ENCODE assay signal across 21 cellular contexts in the genomic region with DNA sequence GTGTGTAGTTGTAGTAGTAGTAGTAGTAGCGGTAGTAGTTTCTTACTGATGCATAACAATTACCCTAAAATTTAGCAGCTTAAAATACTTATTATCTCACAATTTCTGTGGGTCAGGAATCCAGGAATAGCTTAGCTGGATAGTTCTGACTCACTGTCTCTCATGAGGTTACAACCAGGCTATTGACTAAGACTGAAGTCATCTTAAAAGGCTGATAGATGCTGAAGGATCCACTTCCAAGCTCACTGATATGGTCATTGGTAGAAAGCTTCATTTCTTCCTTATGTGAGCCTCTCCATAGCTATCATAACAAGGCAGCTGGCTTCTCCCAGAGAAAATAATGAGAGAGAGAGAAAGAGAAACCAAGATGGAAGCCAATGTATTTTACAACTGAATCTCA.
DNase-seq lines count a peak whose midpoint lies in the region; ATAC-seq, FAIRE-seq and TF ChIP-seq lines count a peak whose summit lies in the region.
"Had no signal": no experiment of that assay in that cellular context is flagged by ENCODE, and none has a peak within 500 bp of the region (broad histone marks: within the 10 kb centered on the region; RNA-seq: fewer than 3 reads in every experiment).

No MANE protein-coding gene starts in this region.

- dilution Hi-C loops in keratinocyte (cut with MboI; ENCODE audit: extremely low pct_ligation_motif_present, low sequenced_read_pairs): no loop called here

- H3K9me3 Mint-ChIP-seq in effector memory CD8-positive, alpha-beta T cell: peaks cover 7% of the 10 kb centered on the region in 2 donors

- no peaks in the 10 kb centered on the region for H3K9me3 ChIP-seq in AG04450 (ENCODE audit: control insufficient read depth, insufficient read depth, low read length)
- no peaks in the 10 kb centered on the region for H3K9me3 ChIP-seq in HEK293 (ENCODE audit: control insufficient read depth, insufficient read depth, low read depth, low read length)
- no peaks in the 10 kb centered on the region for H3K9me3 ChIP-seq in keratinocyte (ENCODE audit: control insufficient read depth, low read depth, low read length)
- H3K9me3 ChIP-seq in pancreas: no peaks in the 10 kb centered on the region
- H3K9me3 ChIP-seq: gastrocnemius medialis had no signal

- H3K27ac Mint-ChIP-seq in effector memory CD8-positive, alpha-beta T cell: no peak overlapping the region
- H3K27ac Mint-ChIP-seq: activated CD4-positive, alpha-beta memory T cell treated with anti-CD3 and anti-CD28 coated beads for 36 hours; CD4-positive, CD25-positive, alpha-beta regulatory T cell had no signal

- DNase-seq in AG04450 (ENCODE audit: low read depth, low spot score): peak; percentile 18
- peak; percentile 69 for DNase-seq in brain microvascular endothelial cell
- no peak for DNase-seq in keratinocyte (ENCODE audit: low read depth, low spot score)
- no peak for DNase-seq in effector memory CD8-positive, alpha-beta T cell
- DNase-seq in pancreas: no peak
- DNase-seq in DMS79 treated with DMSO at 0.1 percent for 48 hours (lab: John Stamatoyannopoulos, UW): no peak
- DNase-seq: activated CD4-positive, alpha-beta memory T cell treated with anti-CD3 and anti-CD28 coated beads for 36 hours; activated T-cell treated with anti-CD3 and anti-CD28 coated beads for 4 hours; CD4-positive, CD25-positive, alpha-beta regulatory T cell; cortex of kidney; DMS153; gastrocnemius medialis; mucosa of descending colon; NCI-H1436 treated with DMSO at 0.1 percent for 48 hours; NCI-H2171; retina; SHP77; WERI-Rb-1 had no signal

- no peak overlapping the region for H3K9ac ChIP-seq in keratinocyte (ENCODE audit: control insufficient read depth, extremely low read depth, insufficient read depth, low read length)

- POLR2A ChIA-PET in AG04450 (lab: Yijun Ruan, JAX): no interaction called here
- POLR2A ChIA-PET in HEK293 (lab: Yijun Ruan, JAX): no interaction called here

- no peak for ATAC-seq in effector memory CD8-positive, alpha-beta T cell (replicated peaks)
- ATAC-seq in GM18861 (IDR thresholded peaks at IDR 0.05; ENCODE audit: unreplicated experiment) (no peak), pancreas (no peak)
- ATAC-seq: gastrocnemius medialis, left lobe of liver, mucosa of descending colon had no signal

- TF ChIP-seq CTCF in AG04450 (IDR thresholded peaks at IDR 0.05; ENCODE audit: low read depth, low read length): no peak
- TF ChIP-seq CTCF in HEK293 (tag by site-specific recombination; IDR thresholded peaks at IDR 0.05): no peak
- no peak for TF ChIP-seq CTCF in brain microvascular endothelial cell (IDR thresholded peaks at IDR 0.05; ENCODE audit: low read depth, low read length, missing control alignments)
- no peak for TF ChIP-seq CTCF in keratinocyte (optimal IDR thresholded peaks at IDR 0.05 in 1 of 3, IDR thresholded peaks at IDR 0.05 in 1 of 3, conservative IDR thresholded peaks at IDR 0.05 in 1 of 3; ENCODE audit: extremely low read depth in 1 of 3, insufficient read depth in 2 of 3, low read length in 3 of 3)
- no peak for TF ChIP-seq CTCF in pancreas (IDR thresholded peaks at IDR 0.05)

- H3K27me3 Mint-ChIP-seq in effector memory CD8-positive, alpha-beta T cell: peaks cover 48 to 59% of the 10 kb centered on the region in 2 donors
- H3K27me3 Mint-ChIP-seq: CD4-positive, CD25-positive, alpha-beta regulatory T cell had no signal

- no peak overlapping the region for H3K4me3 Mint-ChIP-seq in effector memory CD8-positive, alpha-beta T cell
- H3K4me3 Mint-ChIP-seq: activated CD4-positive, alpha-beta memory T cell treated with anti-CD3 and anti-CD28 coated beads for 36 hours; CD4-positive, CD25-positive, alpha-beta regulatory T cell had no signal

- H3K27ac ChIP-seq in AG04450 (ENCODE audit: low read depth, low read length) (no peak overlapping the region), HEK293 (ENCODE audit: extremely low read depth, low read depth, low read length) (no peak overlapping the region), brain microvascular endothelial cell (no peak overlapping the region), keratinocyte (ENCODE audit: control insufficient read depth, insufficient read depth, low read length) (no peak overlapping the region), pancreas (no peak overlapping the region)
- H3K27ac ChIP-seq: gastrocnemius medialis, WERI-Rb-1 had no signal

- H3K36me3 ChIP-seq in HEK293 (ENCODE audit: control insufficient read depth in 2 of 2, insufficient read depth in 1 of 2, low read length in 2 of 2) (no peaks in the 10 kb centered on the region), brain microvascular endothelial cell (replicated peaks) (no peaks in the 10 kb centered on the region), keratinocyte (ENCODE audit: control insufficient read depth in 2 of 2, extremely low read depth in 1 of 2, insufficient read depth in 2 of 2, low read length in 2 of 2) (no peaks in the 10 kb centered on the region), pancreas (no peaks in the 10 kb centered on the region)
- H3K36me3 ChIP-seq: gastrocnemius medialis, WERI-Rb-1 had no signal

- CTCF ChIA-PET in AG04450 (lab: Charles Lee) (no interaction called here), HEK293 (lab: Yijun Ruan, JAX) (no interaction called here)

- no peaks in the 10 kb centered on the region for H3K4me1 ChIP-seq in HEK293 (ENCODE audit: control insufficient read depth, insufficient read depth, low read length)
- H3K4me1 ChIP-seq in keratinocyte (ENCODE audit: control insufficient read depth, extremely low read depth, insufficient read depth, low read length): no peaks in the 10 kb centered on the region
- no peaks in the 10 kb centered on the region for H3K4me1 ChIP-seq in pancreas
- H3K4me1 ChIP-seq: gastrocnemius medialis had no signal

- 0% methylated on average over 1 of the region's 1 CpG for WGBS in pancreas, 2 donors

- no peaks in the 10 kb centered on the region for H4K20me1 ChIP-seq in keratinocyte (ENCODE audit: control insufficient read depth, extremely low read depth, insufficient read depth, low read length)

- no peaks in the 10 kb centered on the region for H3K9me1 ChIP-seq in keratinocyte (ENCODE audit: control insufficient read depth, extremely low read depth, insufficient read depth, low read length)

- H3K36me3 Mint-ChIP-seq in effector memory CD8-positive, alpha-beta T cell (ENCODE audit: insufficient read depth): no peaks in the 10 kb centered on the region
- H3K36me3 Mint-ChIP-seq: CD4-positive, CD25-positive, alpha-beta regulatory T cell had no signal

- H3K79me2 ChIP-seq in keratinocyte (ENCODE audit: control insufficient read depth, insufficient read depth, low read length): no peaks in the 10 kb centered on the region

- no peak overlapping the region for H3K4me3 ChIP-seq in AG04450 (ENCODE audit: low read depth, low read length)
- H3K4me3 ChIP-seq in HEK293 (ENCODE audit: low read depth, low read length): no peak overlapping the region
- no peak overlapping the region for H3K4me3 ChIP-seq in brain microvascular endothelial cell (ENCODE audit: low read depth, low read length)
- no peak overlapping the region for H3K4me3 ChIP-seq in keratinocyte (ENCODE audit: control insufficient read depth in 2 of 3, extremely low read depth in 1 of 3, insufficient read depth in 2 of 3, low read depth in 1 of 3, low read length in 3 of 3)
- no peak overlapping the region for H3K4me3 ChIP-seq in pancreas
- H3K4me3 ChIP-seq: gastrocnemius medialis, mucosa of descending colon had no signal

- intact Hi-C loops in pancreas (cut with DNase I): no loop called here

- H3K4me1 Mint-ChIP-seq in effector memory CD8-positive, alpha-beta T cell (ENCODE audit: low read depth in 2 of 2): no peaks in the 10 kb centered on the region
- H3K4me1 Mint-ChIP-seq: CD4-positive, CD25-positive, alpha-beta regulatory T cell had no signal

- H3K4me2 ChIP-seq in keratinocyte (ENCODE audit: control insufficient read depth, extremely low read depth, insufficient read depth, low read depth, low read length): no peak overlapping the region

- peak; percentile 60 for FAIRE-seq in keratinocyte (lab: Jason Lieb, UNC)
- no peak for FAIRE-seq in pancreas (lab: Jason Lieb, UNC)

- in situ Hi-C loops in brain microvascular endothelial cell (cut with HindIII; ENCODE audit: low pct_ligation_motif_present, low sequenced_read_pairs): no loop called here

- H2AFZ ChIP-seq in keratinocyte (ENCODE audit: control insufficient read depth, low read length): no peak overlapping the region

- H3K27me3 ChIP-seq in AG04450 (ENCODE audit: control insufficient read depth, insufficient read depth, low read length): no peaks in the 10 kb centered on the region
- H3K27me3 ChIP-seq in brain microvascular endothelial cell (replicated peaks): no peaks in the 10 kb centered on the region
- no peaks in the 10 kb centered on the region for H3K27me3 ChIP-seq in keratinocyte (ENCODE audit: control insufficient read depth, extremely low read depth, insufficient read depth, low read length)
- no peaks in the 10 kb centered on the region for H3K27me3 ChIP-seq in pancreas
- H3K27me3 ChIP-seq: gastrocnemius medialis had no signal

TF ChIP-seq in HEK293, 187 proteins besides CTCF, POLR2A, EP300 and RAD21:
- TF ChIP-seq, protein P1, sequence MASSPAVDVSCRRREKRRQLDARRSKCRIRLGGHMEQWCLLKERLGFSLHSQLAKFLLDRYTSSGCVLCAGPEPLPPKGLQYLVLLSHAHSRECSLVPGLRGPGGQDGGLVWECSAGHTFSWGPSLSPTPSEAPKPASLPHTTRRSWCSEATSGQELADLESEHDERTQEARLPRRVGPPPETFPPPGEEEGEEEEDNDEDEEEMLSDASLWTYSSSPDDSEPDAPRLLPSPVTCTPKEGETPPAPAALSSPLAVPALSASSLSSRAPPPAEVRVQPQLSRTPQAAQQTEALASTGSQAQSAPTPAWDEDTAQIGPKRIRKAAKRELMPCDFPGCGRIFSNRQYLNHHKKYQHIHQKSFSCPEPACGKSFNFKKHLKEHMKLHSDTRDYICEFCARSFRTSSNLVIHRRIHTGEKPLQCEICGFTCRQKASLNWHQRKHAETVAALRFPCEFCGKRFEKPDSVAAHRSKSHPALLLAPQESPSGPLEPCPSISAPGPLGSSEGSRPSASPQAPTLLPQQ (tag by site-specific recombination; IDR thresholded peaks at IDR 0.05): peak; percentile 63
- TF ChIP-seq, protein P2, sequence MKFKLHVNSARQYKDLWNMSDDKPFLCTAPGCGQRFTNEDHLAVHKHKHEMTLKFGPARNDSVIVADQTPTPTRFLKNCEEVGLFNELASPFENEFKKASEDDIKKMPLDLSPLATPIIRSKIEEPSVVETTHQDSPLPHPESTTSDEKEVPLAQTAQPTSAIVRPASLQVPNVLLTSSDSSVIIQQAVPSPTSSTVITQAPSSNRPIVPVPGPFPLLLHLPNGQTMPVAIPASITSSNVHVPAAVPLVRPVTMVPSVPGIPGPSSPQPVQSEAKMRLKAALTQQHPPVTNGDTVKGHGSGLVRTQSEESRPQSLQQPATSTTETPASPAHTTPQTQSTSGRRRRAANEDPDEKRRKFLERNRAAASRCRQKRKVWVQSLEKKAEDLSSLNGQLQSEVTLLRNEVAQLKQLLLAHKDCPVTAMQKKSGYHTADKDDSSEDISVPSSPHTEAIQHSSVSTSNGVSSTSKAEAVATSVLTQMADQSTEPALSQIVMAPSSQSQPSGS (tag by site-specific recombination; IDR thresholded peaks at IDR 0.05; ENCODE audit: low read depth): no peak

Comparison
In these comparisons a context has a peak if more than half of its experiments do, and no peak if none do; other contexts are left out.
1. DNase-seq: peak in AG04450 (single experiment) and brain microvascular endothelial cell (single experiment); none in keratinocyte (single experiment), effector memory CD8-positive, alpha-beta T cell (0 of 3), pancreas (0 of 6) and DMS79 treated with DMSO at 0.1 percent for 48 hours (single experiment).